Comparison of ENCODE assay signal across 15 cellular contexts in the genomic region with DNA sequence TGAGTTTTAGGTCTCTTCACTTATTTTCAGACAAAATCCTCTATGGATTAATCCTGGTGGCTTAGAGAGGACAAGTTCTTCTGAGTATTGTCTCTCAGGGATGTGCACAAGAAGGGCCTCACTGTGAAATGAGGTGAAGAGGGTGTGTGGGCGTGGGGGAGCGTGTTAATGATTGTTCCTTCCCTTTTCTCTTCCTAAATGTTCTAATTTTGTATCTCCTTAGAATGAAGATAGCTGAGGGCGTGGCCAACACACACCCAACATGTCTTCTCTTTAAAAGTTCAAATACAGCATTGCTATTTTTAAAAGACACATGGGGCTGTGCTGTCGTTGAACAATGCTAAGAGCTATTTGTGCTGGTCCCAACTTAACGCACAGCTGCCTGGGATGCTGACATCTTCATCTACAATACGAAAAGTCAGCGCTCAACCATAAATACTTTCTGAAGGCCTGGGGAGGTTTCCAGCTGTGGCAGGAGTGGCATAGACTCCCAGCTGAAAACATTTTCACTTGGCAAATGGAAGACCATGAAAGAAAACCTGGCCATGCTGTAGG.
DNase-seq lines count a peak whose midpoint lies in the region; ATAC-seq and TF ChIP-seq lines count a peak whose summit lies in the region.
"Had no signal": no experiment of that assay in that cellular context is flagged by ENCODE, and none has a peak within 500 bp of the region (broad histone marks: within the 10 kb centered on the region; RNA-seq: fewer than 3 reads in every experiment).

No MANE protein-coding gene starts in this region.

- BruUV-seq in mammary epithelial cell (replicated peaks; lab: Mats Ljungman, UMichigan), result no TSS peak

- in situ Hi-C loops in mammary epithelial cell (cut with MboI; ENCODE audit: low sequenced_read_pairs in 2 of 2), result loop anchor here in 1 of 2 donors (10.0 kb wide), 1 partner anchor 71 kb away; no protein-coding TSS in a partner anchor

- H3K79me2 ChIP-seq in mammary epithelial cell (ENCODE audit: insufficient read depth, low read length), result no peaks in the 10 kb centered on the region

- TF ChIP-seq CTCF in breast epithelium (IDR thresholded peaks at IDR 0.05), result no peak
- TF ChIP-seq CTCF in mammary epithelial cell (conservative IDR thresholded peaks at IDR 0.05 in 1 of 2, IDR thresholded peaks at IDR 0.05 in 1 of 2; ENCODE audit: extremely low read depth in 1 of 2, insufficient read depth in 1 of 2, low read depth in 1 of 2, low read length in 2 of 2), result no peak
- no peak for TF ChIP-seq CTCF in nephron progenitor cell (IDR thresholded peaks at IDR 0.05)
- TF ChIP-seq CTCF in activated CD8-positive, alpha-beta T cell treated with anti-CD3 and anti-CD28 coated beads for 36 hours (IDR thresholded peaks at IDR 0.05), result no peak
- TF ChIP-seq CTCF in type B pancreatic cell (conservative IDR thresholded peaks at IDR 0.05), result no peak

- H3K4me1 Mint-ChIP-seq in nephron progenitor cell (peaks cover 44% of the 10 kb centered on the region), type B pancreatic cell (ENCODE audit: unreplicated experiment) (peaks cover 37% of the 10 kb centered on the region)
- peaks cover 3% of the 10 kb centered on the region for H3K4me1 Mint-ChIP-seq in activated CD8-positive, alpha-beta T cell treated with anti-CD3 and anti-CD28 coated beads for 36 hours (ENCODE audit: low read depth)

- H2AFZ ChIP-seq in mammary epithelial cell (ENCODE audit: low read depth, low read length), result no peak overlapping the region

- H3K4me3 ChIP-seq in breast epithelium (no peak overlapping the region), mammary epithelial cell (replicated peaks in 1 of 3; ENCODE audit: insufficient read depth in 1 of 3, low read depth in 2 of 3, low read length in 3 of 3) (no peak overlapping the region)
- H3K4me3 ChIP-seq: A549 had no signal

- dilution Hi-C loops in mammary epithelial cell (cut with HindIII; ENCODE audit: low sequenced_read_pairs), result no loop called here

- H3K27me3 ChIP-seq in breast epithelium (no peaks in the 10 kb centered on the region), mammary epithelial cell (ENCODE audit: insufficient read depth, low read length) (no peaks in the 10 kb centered on the region)

- no peak overlapping the region for H3K4me2 ChIP-seq in mammary epithelial cell (ENCODE audit: insufficient read depth, low read depth, low read length)
- H3K4me2 ChIP-seq: A549 had no signal

- H3K9me3 ChIP-seq in breast epithelium (no peaks in the 10 kb centered on the region), mammary epithelial cell (replicated peaks; ENCODE audit: insufficient read depth, low read length) (no peaks in the 10 kb centered on the region)
- H3K9me3 ChIP-seq: A549 had no signal

- DNase-seq in breast epithelium (ENCODE audit: low spot score in 2 of 2) (no peak), mammary epithelial cell (no peak), caudate nucleus (lab: John Stamatoyannopoulos, UW) (peak in 34 of 61 donors; percentile 1 to 85 (median 25)), nephron progenitor cell (no peak), NCI-H2081 treated with DMSO at 0.1 percent for 48 hours (lab: John Stamatoyannopoulos, UW) (no peak), type B pancreatic cell (ENCODE audit: extremely low spot score, unreplicated experiment) (no peak)
- no peak for DNase-seq in activated CD8-positive, alpha-beta T cell treated with anti-CD3 and anti-CD28 coated beads for 36 hours
- DNase-seq: CD4-positive, alpha-beta T cell; DND-41; GF-D8; NCI-H1092 treated with DMSO at 0.1 percent for 48 hours; NCI-H187; NCI-H510A treated with DMSO at 0.1 percent for 48 hours; SHP77 treated with DMSO at 0.1 percent for 48 hours had no signal

- H3K4me3 Mint-ChIP-seq in nephron progenitor cell (no peak overlapping the region), type B pancreatic cell (no peak overlapping the region)
- no peak overlapping the region for H3K4me3 Mint-ChIP-seq in activated CD8-positive, alpha-beta T cell treated with anti-CD3 and anti-CD28 coated beads for 36 hours
- H3K4me3 Mint-ChIP-seq: CD4-positive, alpha-beta T cell had no signal

- peak overlapping the region; percentile 28 for H3K27ac Mint-ChIP-seq in nephron progenitor cell
- H3K27ac Mint-ChIP-seq in activated CD8-positive, alpha-beta T cell treated with anti-CD3 and anti-CD28 coated beads for 36 hours, result no peak overlapping the region
- H3K27ac Mint-ChIP-seq in type B pancreatic cell, result no peak overlapping the region
- H3K27ac Mint-ChIP-seq: CD4-positive, alpha-beta T cell had no signal

- CTCF ChIA-PET in mammary epithelial cell (lab: Charles Lee; ENCODE audit: low non-redundant PET), result no interaction called here
- CTCF ChIA-PET in activated CD8-positive, alpha-beta T cell treated with anti-CD3 and anti-CD28 coated beads for 36 hours (lab: Charles Lee), result interaction anchor here (0.9 kb wide), 1 partner anchor 9 kb away, joined by 3 read pairs; no protein-coding TSS in a partner anchor

- no peaks in the 10 kb centered on the region for H3K4me1 ChIP-seq in breast epithelium
- peaks cover 33% of the 10 kb centered on the region for H3K4me1 ChIP-seq in mammary epithelial cell (ENCODE audit: insufficient read depth, low read length)
- H3K4me1 ChIP-seq: A549 had no signal

- H3K9me3 Mint-ChIP-seq in nephron progenitor cell (peaks cover 19% of the 10 kb centered on the region), type B pancreatic cell (peaks cover 7% of the 10 kb centered on the region)
- H3K9me3 Mint-ChIP-seq in activated CD8-positive, alpha-beta T cell treated with anti-CD3 and anti-CD28 coated beads for 36 hours, result peaks cover 8% of the 10 kb centered on the region

- intact Hi-C loops in breast epithelium (cut with DNase I; ENCODE audit: low total_unique reads) (no loop called here), mammary epithelial cell (cut with micrococcal nuclease) (no loop called here)
- intact Hi-C loops in activated CD8-positive, alpha-beta T cell treated with anti-CD3 and anti-CD28 coated beads for 36 hours (cut with micrococcal nuclease), result no loop called here

- WGBS in mammary epithelial cell (ENCODE audit: low coverage, missing lambda C conversion rate), result 90% methylated on average over 7 of the region's 7 CpGs

- no peak for TF ChIP-seq POLR2A in breast epithelium (IDR thresholded peaks at IDR 0.05)

- H3K27ac ChIP-seq in breast epithelium, result peak overlapping the region; percentile 67 to 70
- no peak overlapping the region for H3K27ac ChIP-seq in mammary epithelial cell (ENCODE audit: insufficient read depth, low read depth, low read length)
- no peak overlapping the region for H3K27ac ChIP-seq in caudate nucleus (ENCODE audit: low read depth, low read length)
- H3K27ac ChIP-seq: A549 had no signal

- peaks cover 22% of the 10 kb centered on the region for H3K27me3 Mint-ChIP-seq in nephron progenitor cell (ENCODE audit: low read depth, poor library complexity)
- peaks cover 11% of the 10 kb centered on the region for H3K27me3 Mint-ChIP-seq in activated CD8-positive, alpha-beta T cell treated with anti-CD3 and anti-CD28 coated beads for 36 hours
- no peaks in the 10 kb centered on the region for H3K27me3 Mint-ChIP-seq in type B pancreatic cell

- H3K36me3 Mint-ChIP-seq in nephron progenitor cell (ENCODE audit: low read depth) (no peaks in the 10 kb centered on the region), type B pancreatic cell (no peaks in the 10 kb centered on the region)
- no peaks in the 10 kb centered on the region for H3K36me3 Mint-ChIP-seq in activated CD8-positive, alpha-beta T cell treated with anti-CD3 and anti-CD28 coated beads for 36 hours (ENCODE audit: low read depth)

- H3K9ac ChIP-seq in mammary epithelial cell (ENCODE audit: insufficient read depth, low read length), result no peak overlapping the region

- H3K36me3 ChIP-seq in breast epithelium (no peaks in the 10 kb centered on the region), mammary epithelial cell (ENCODE audit: insufficient read depth, low read length) (no peaks in the 10 kb centered on the region)

- H4K20me1 ChIP-seq in mammary epithelial cell (ENCODE audit: insufficient read depth, low read length), result no peaks in the 10 kb centered on the region

- POLR2A ChIA-PET in activated CD8-positive, alpha-beta T cell treated with anti-CD3 and anti-CD28 coated beads for 36 hours (lab: Charles Lee), result no interaction called here

- no peak for ATAC-seq in activated CD8-positive, alpha-beta T cell treated with anti-CD3 and anti-CD28 coated beads for 36 hours
- ATAC-seq: A549 had no signal

Comparison
In these comparisons a context has a peak if more than half of its experiments do, and no peak if none do; other contexts are left out.
1. H3K27ac ChIP-seq: peak in breast epithelium (2 of 2); none in mammary epithelial cell (single experiment) and caudate nucleus (single experiment).
2. DNase-seq: peak in caudate nucleus (34 of 61); none in breast epithelium (0 of 2), mammary epithelial cell (single experiment), nephron progenitor cell (single experiment), activated CD8-positive, alpha-beta T cell treated with anti-CD3 and anti-CD28 coated beads for 36 hours (single experiment), NCI-H2081 treated with DMSO at 0.1 percent for 48 hours (single experiment) and type B pancreatic cell (single experiment).